Comparison of ENCODE assay signal across 1 cellular context in genomic region chr20:36773548-36774242, GRCh38.
TF ChIP-seq lines count a peak whose summit lies in the region.

Gene DSN1, minus strand, starts transcription at chr20:36773763. Its CDS starts 2,305 bp downstream, at chr20:36771458.

TF ChIP-seq in GM23338, 12 proteins besides CTCF, POLR2A, EP300 and RAD21 (continued from another document):
- TF ChIP-seq REST (IDR thresholded peaks at IDR 0.05; ENCODE audit: unreplicated experiment), result no peak
TF ChIP-seq in GM23338: peak in this region for 2.
